ENCODE assay signal across 8 cellular contexts in genomic region chr5:37723147-37723961, GRCh38.
A peak's percentile ranks its signal among the peaks of the same experiment; 100 is the strongest.
DNase-seq lines count a peak whose midpoint lies in the region; ATAC-seq, FAIRE-seq and TF ChIP-seq lines count a peak whose summit lies in the region.

No MANE protein-coding gene starts in this region.

- no peak overlapping the region for H3K4me3 ChIP-seq in BE2C (ENCODE audit: low read depth, low read length)
- no peak overlapping the region for H3K4me3 ChIP-seq in kidney (ENCODE audit: low read length in 2 of 2)
- no peak overlapping the region for H3K4me3 ChIP-seq in thyroid gland (replicated peaks in 1 of 3)

- H3K27me3 Mint-ChIP-seq in stimulated activated memory B cell treated with anti-CD40 and anti-IgM and Interleukin-4, amounts not matched to agents 10 μg/mL and 1 μg/mL and 100 μg/mL, for 72 hours = no peaks in the 10 kb centered on the region

- intact Hi-C loops in kidney (cut with DNase I) = no loop called here
- intact Hi-C loops in thyroid gland (cut with DNase I) = no loop called here

- peaks cover 4% of the 10 kb centered on the region for H3K4me1 Mint-ChIP-seq in stimulated activated memory B cell treated with anti-CD40 and anti-IgM and Interleukin-4, amounts not matched to agents 10 μg/mL and 1 μg/mL and 100 μg/mL, for 72 hours

- H3K9me3 ChIP-seq in BE2C = no peaks in the 10 kb centered on the region
- H3K9me3 ChIP-seq in kidney (ENCODE audit: control insufficient read depth in 1 of 2, low read length in 2 of 2) = no peaks in the 10 kb centered on the region
- no peaks in the 10 kb centered on the region for H3K9me3 ChIP-seq in thyroid gland

- peak; percentile 67 for DNase-seq in BE2C
- no peak for DNase-seq in H54 (ENCODE audit: insufficient read length, low spot score)
- no peak for DNase-seq in kidney
- no peak for DNase-seq in thyroid gland
- DNase-seq in OCI-M2 (lab: John Stamatoyannopoulos, UW; ENCODE audit: unreplicated experiment) = no peak
- no peak for DNase-seq in NCI-H2029 (lab: John Stamatoyannopoulos, UW)

- peaks cover 37% of the 10 kb centered on the region for H3K4me1 ChIP-seq in BE2C
- no peaks in the 10 kb centered on the region for H3K4me1 ChIP-seq in kidney (ENCODE audit: control insufficient read depth in 1 of 2, insufficient read depth in 1 of 2, low read depth in 1 of 2, low read length in 2 of 2)
- no peaks in the 10 kb centered on the region for H3K4me1 ChIP-seq in thyroid gland

- H3K27me3 ChIP-seq in BE2C (no peaks in the 10 kb centered on the region), thyroid gland (no peaks in the 10 kb centered on the region)

- H3K9ac ChIP-seq in kidney (ENCODE audit: low read length in 2 of 2) = no peak overlapping the region

- no peaks in the 10 kb centered on the region; the same call in 1 of the 2 replicates for H3K36me3 ChIP-seq in BE2C
- peaks cover 9 to 12% of the 10 kb centered on the region in 2 donors for H3K36me3 ChIP-seq in kidney (ENCODE audit: control insufficient read depth in 1 of 2, insufficient read depth in 2 of 2, low read length in 2 of 2)
- peaks cover 7 to 14% of the 10 kb centered on the region in 2 donors for H3K36me3 ChIP-seq in thyroid gland

- no peak overlapping the region for H3K27ac Mint-ChIP-seq in stimulated activated memory B cell treated with anti-CD40 and anti-IgM and Interleukin-4, amounts not matched to agents 10 μg/mL and 1 μg/mL and 100 μg/mL, for 72 hours

- WGBS in thyroid gland, 2 donors = 84 to 88% methylated on average over 8 of the region's 8 CpGs

- peak; percentile 79 for TF ChIP-seq CTCF in BE2C (IDR thresholded peaks at IDR 0.05; ENCODE audit: low read depth, low read length)
- TF ChIP-seq CTCF in VCaP (conservative IDR thresholded peaks at IDR 0.05) = peak; percentile 40
- peak; percentile 8 for TF ChIP-seq CTCF in kidney (IDR thresholded peaks at IDR 0.05; ENCODE audit: borderline replicate concordance, extremely low read depth, insufficient read depth)
- no peak for TF ChIP-seq CTCF in thyroid gland (IDR thresholded peaks at IDR 0.05)

- no peak overlapping the region for H3K27ac ChIP-seq in VCaP
- H3K27ac ChIP-seq in kidney (ENCODE audit: low read depth in 2 of 2, low read length in 2 of 2) = no peak overlapping the region
- no peak overlapping the region for H3K27ac ChIP-seq in thyroid gland

- ATAC-seq in stimulated activated memory B cell treated with anti-CD40 and anti-IgM and Interleukin-4, amounts not matched to agents 10 μg/mL and 1 μg/mL and 100 μg/mL, for 72 hours = no peak

- TF ChIP-seq POLR2A in H54 (IDR thresholded peaks at IDR 0.05; ENCODE audit: low read depth, low read length) (no peak), thyroid gland (IDR thresholded peaks at IDR 0.05) (no peak)

- H3K9me3 Mint-ChIP-seq in stimulated activated memory B cell treated with anti-CD40 and anti-IgM and Interleukin-4, amounts not matched to agents 10 μg/mL and 1 μg/mL and 100 μg/mL, for 72 hours = no peaks in the 10 kb centered on the region

- FAIRE-seq in H54 (lab: Jason Lieb, UNC) (peak; percentile 53), kidney (lab: Jason Lieb, UNC) (no peak)

- peaks cover 54% of the 10 kb centered on the region for H3K36me3 Mint-ChIP-seq in stimulated activated memory B cell treated with anti-CD40 and anti-IgM and Interleukin-4, amounts not matched to agents 10 μg/mL and 1 μg/mL and 100 μg/mL, for 72 hours

- H3K4me3 Mint-ChIP-seq in stimulated activated memory B cell treated with anti-CD40 and anti-IgM and Interleukin-4, amounts not matched to agents 10 μg/mL and 1 μg/mL and 100 μg/mL, for 72 hours = no peak overlapping the region

Comparison
In these comparisons a context has a peak if more than half of its experiments do, and no peak if none do; other contexts are left out.
1. CTCF ChIP-seq: peak in BE2C (single experiment), VCaP (single experiment) and kidney (single experiment); none in thyroid gland (0 of 6).